ENCODE assay signal across 30 cellular contexts in the genomic region with DNA sequence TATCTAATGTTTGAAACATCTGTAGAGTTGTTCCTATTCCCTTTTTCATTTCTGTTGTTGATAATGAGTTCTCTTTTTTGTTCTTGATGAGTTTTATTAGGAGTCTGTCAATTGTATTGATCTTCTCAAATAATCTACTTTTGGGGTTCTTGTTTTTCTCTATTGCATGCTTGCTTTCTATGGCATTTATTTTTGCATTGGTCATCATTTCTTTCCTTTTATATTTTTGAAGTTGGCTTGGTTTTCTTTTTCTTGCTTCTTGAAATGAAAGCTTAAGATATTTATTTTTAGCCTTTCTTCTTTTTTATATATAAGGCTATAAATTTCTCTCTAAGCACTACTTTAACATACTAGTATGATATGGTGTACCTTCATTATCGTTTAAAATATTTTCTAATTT.
"Had no signal": no experiment of that assay in that cellular context is flagged by ENCODE, and none has a peak within 500 bp of the region (broad histone marks: within the 10 kb centered on the region; RNA-seq: fewer than 3 reads in every experiment).

No MANE protein-coding gene starts in this region.

- DNase-seq: naive thymus-derived CD8-positive, alpha-beta T cell; nephron progenitor cell; nucleus accumbens; ovary; posterior cingulate gyrus; psoas muscle; right cardiac atrium; spleen; stimulated activated CD4-positive, alpha-beta T cell treated with anti-CD3 and anti-CD28 coated beads, Interleukin-12 subunit alpha, Interleukin-12 subunit beta, amount 100 ng/mL, for 4 hours; stimulated activated CD4-positive, alpha-beta T cell treated with anti-CD3 and anti-CD28 coated beads, Interleukin-1b, Interleukin-23, amount 100 ng/mL, for 48 hours; stimulated activated CD4-positive, alpha-beta T cell treated with anti-CD3 and anti-CD28 coated beads, Interleukin-4, amount 100 ng/mL, for 1 hour; stimulated activated CD4-positive, alpha-beta T cell treated with anti-CD3 and anti-CD28 coated beads, Interleukin-4, amount 100 ng/mL, for 4 hours; stimulated activated CD8-positive, alpha-beta memory T cell treated with anti-CD3 and anti-CD28 coated beads, Interleukin-4, amount 100 ng/mL, for 48 hours; stimulated activated naive CD4-positive, alpha-beta T cell; stimulated activated naive CD8-positive, alpha-beta T cell treated with anti-CD3 and anti-CD28 coated beads, Interleukin-15, amount 100 ng/mL, for 72 hours; stimulated activated naive CD8-positive, alpha-beta T cell treated with anti-CD3 and anti-CD28 coated beads, Interleukin-15, Interleukin-2, amounts not matched to agents 100 U/mL and 50 U/mL, for 24 hours; substantia nigra; testis; tibial artery; transverse colon; upper lobe of right lung; uterus had no signal

- H3K36me3 ChIP-seq: neutrophil, ovary, spleen, suprapubic skin, tibial artery, transverse colon, upper lobe of right lung, uterus had no signal

- ATAC-seq: naive thymus-derived CD8-positive, alpha-beta T cell; natural killer cell treated with Interleukin-12 subunit alpha and Interleukin-12 subunit beta and Interleukin-15 and Interleukin-18, amount 100 ng/mL, for 72 hours; psoas muscle; right cardiac atrium; sciatic nerve; stimulated activated memory B cell treated with anti-CD40 and anti-IgM and Interleukin-4, amounts not matched to agents 10 μg/mL and 1 μg/mL and 100 μg/mL, for 72 hours; stimulated activated naive CD8-positive, alpha-beta T cell treated with anti-CD3 and anti-CD28 coated beads, Interleukin-15, amount 100 ng/mL, for 72 hours; stimulated activated naive CD8-positive, alpha-beta T cell treated with anti-CD3 and anti-CD28 coated beads, Interleukin-15, Interleukin-2, amounts not matched to agents 100 U/mL and 50 U/mL, for 24 hours; upper lobe of right lung had no signal

- H3K9ac ChIP-seq: parathyroid adenoma had no signal

- H3K27ac ChIP-seq: neutrophil, ovary, parathyroid adenoma, psoas muscle, spleen, suprapubic skin, testis, tibial artery, transverse colon, upper lobe of right lung, uterus had no signal

- H3K4me3 ChIP-seq: ovary, psoas muscle, skin epidermis, smooth muscle cell, spleen, suprapubic skin, testis, tibial artery, transverse colon, upper lobe of right lung, uterus had no signal

- H3K79me2 ChIP-seq: parathyroid adenoma had no signal

- H2AFZ ChIP-seq: parathyroid adenoma had no signal

- H3K27me3 ChIP-seq: ovary, testis had no signal

- H3K4me1 ChIP-seq: parathyroid adenoma, psoas muscle, spleen, suprapubic skin, testis, tibial artery, transverse colon, upper lobe of right lung, uterus had no signal

- H3K9me3 ChIP-seq: neutrophil, ovary, suprapubic skin, testis, upper lobe of right lung, uterus had no signal
